Comparison of ENCODE assay signal across 8 cellular contexts in genomic region chr10:88271736-88272135, GRCh38.
DNase-seq lines count a peak whose midpoint lies in the region; ATAC-seq and TF ChIP-seq lines count a peak whose summit lies in the region.

No MANE protein-coding gene starts in this region.

- H3K36me3 ChIP-seq in IMR-90 (ENCODE audit: control insufficient read depth, insufficient read depth, low read length) (no peaks in the 10 kb centered on the region), brain microvascular endothelial cell (replicated peaks) (no peaks in the 10 kb centered on the region)

- peaks cover 15% of the 10 kb centered on the region for H3K4me1 ChIP-seq in IMR-90 (ENCODE audit: control insufficient read depth, insufficient read depth, low read length)

- intact Hi-C loops in IMR-90 (cut with micrococcal nuclease): loop anchor here (10.0 kb wide), 1 partner anchor 407 kb away; the partner anchor contains the start of genes KLLN and PTEN
- intact Hi-C loops in lower leg skin (cut with DNase I; ENCODE audit: low total_unique reads): no loop called here

- H4K20me1 ChIP-seq in IMR-90 (ENCODE audit: insufficient read depth, low read length): peaks cover 6% of the 10 kb centered on the region; the same call in 1 of the 2 replicates

- peak overlapping the region; percentile 74; the same call in 1 of the 3 replicates for H2BK15ac ChIP-seq in IMR-90 (ENCODE audit: low read depth, low read length)

- TF ChIP-seq POLR2A in IMR-90 (IDR thresholded peaks at IDR 0.05; ENCODE audit: low read depth, low read length): no peak
- TF ChIP-seq POLR2A in lower leg skin (IDR thresholded peaks at IDR 0.05): no peak

- peak overlapping the region; percentile 53 for H2BK20ac ChIP-seq in IMR-90 (ENCODE audit: low read depth, low read length)

- H3K4me3 ChIP-seq in IMR-90 (ENCODE audit: insufficient read depth, low read depth, low read length) (no peak overlapping the region), brain microvascular endothelial cell (ENCODE audit: low read depth, low read length) (no peak overlapping the region), lower leg skin (ENCODE audit: low read depth, poor library complexity, severe bottlenecking) (no peak overlapping the region)

- H3K14ac ChIP-seq in IMR-90 (replicated peaks; ENCODE audit: low read depth, low read length): peak overlapping the region; percentile 65; the same call in 1 of the 2 replicates

- BruUV-seq in IMR-90 (replicated peaks; lab: Mats Ljungman, UMichigan): no TSS peak

- peak overlapping the region in 1 of 2 experiments; percentile 52; a peak in 1 of 4 replicates for H4K8ac ChIP-seq in IMR-90 (ENCODE audit: low read depth in 2 of 2, low read length in 2 of 2)

- H2AK5ac ChIP-seq in IMR-90 (ENCODE audit: low read depth, low read length): peak overlapping the region; percentile 36; the same call in 1 of the 2 replicates

- H3K56ac ChIP-seq in IMR-90 (ENCODE audit: extremely low read depth, insufficient read depth, low read length): peak overlapping the region; percentile 19; the same call in 1 of the 2 replicates

- H3K23ac ChIP-seq in IMR-90 (ENCODE audit: low read depth, low read length): no peak overlapping the region

- no peak overlapping the region for H4K5ac ChIP-seq in IMR-90 (ENCODE audit: low read depth, low read length)

- H3K27ac ChIP-seq in IMR-90 (ENCODE audit: insufficient read depth, low read length): no peak overlapping the region
- peak overlapping the region; percentile 81 for H3K27ac ChIP-seq in brain microvascular endothelial cell

- H2BK5ac ChIP-seq in IMR-90 (ENCODE audit: low read depth, low read length, poor library complexity, severe bottlenecking): no peak overlapping the region

- POLR2A ChIA-PET in IMR-90 (lab: Charles Lee; ENCODE audit: unreplicated experiment): no interaction called here

- no peaks in the 10 kb centered on the region for H3K9me3 ChIP-seq in IMR-90 (ENCODE audit: control insufficient read depth, insufficient read depth, low read length)

- ATAC-seq in GM21447 (IDR thresholded peaks at IDR 0.05; ENCODE audit: unreplicated experiment): peak; percentile 16
- ATAC-seq in IMR-90 (ENCODE audit: low read depth): no peak

- H3K18ac ChIP-seq in IMR-90 (ENCODE audit: low read depth, low read length): no peak overlapping the region

- peaks cover 18% of the 10 kb centered on the region for H3K9me1 ChIP-seq in IMR-90 (ENCODE audit: insufficient read depth, low read length)

- no peak overlapping the region for H3K9ac ChIP-seq in IMR-90 (ENCODE audit: low read depth, low read length)

- WGBS in IMR-90 (ENCODE audit: extremely low coverage in 2 of 2, insufficient read length in 1 of 2), 2 experiments: no CpG with 5 or more reads among the region's 3 CpGs
- WGBS in lower leg skin, 2 donors: 74 to 86% methylated on average over 3 of the region's 3 CpGs

- peak overlapping the region; percentile 52 for H3K4ac ChIP-seq in IMR-90 (ENCODE audit: low read depth, low read length)

- no peak overlapping the region for H3K4me2 ChIP-seq in IMR-90 (ENCODE audit: low read depth, low read length)

- H2AK9ac ChIP-seq in IMR-90 (replicated peaks; ENCODE audit: low read depth, low read length, poor library complexity): no peak overlapping the region

- CTCF ChIA-PET in IMR-90 (lab: Yijun Ruan, JAX): no interaction called here

- peak overlapping the region; percentile 60 for H2BK120ac ChIP-seq in IMR-90 (ENCODE audit: low read depth, low read length)

- DNase-seq in Daoy (ENCODE audit: low read depth): peak; percentile 29
- DNase-seq in IMR-90: peak; percentile 43
- no peak for DNase-seq in brain microvascular endothelial cell
- peak; percentile 34 for DNase-seq in stimulated activated CD8-positive, alpha-beta memory T cell treated with anti-CD3 and anti-CD28 coated beads, Interleukin-4, amount 100 ng/mL, for 48 hours
- DNase-seq in lower leg skin (ENCODE audit: low spot score in 2 of 2): no peak
- no peak for DNase-seq in activated effector memory CD4-positive, alpha-beta T cell treated with Interleukin-2 at 50 U/mL for 16 hours
- DNase-seq in iPS-NIHi7 (ENCODE audit: extremely low spot score): no peak

- in situ Hi-C loops in IMR-90 (cut with MboI; ENCODE audit: low sequenced_read_pairs): no loop called here
- in situ Hi-C loops in brain microvascular endothelial cell (cut with HindIII; ENCODE audit: low pct_ligation_motif_present, low sequenced_read_pairs): no loop called here

- peak overlapping the region; percentile 23; the same call in 1 of the 2 replicates for H4K91ac ChIP-seq in IMR-90 (ENCODE audit: insufficient read depth, low read depth, low read length)

- H3K27me3 ChIP-seq in IMR-90 (ENCODE audit: control insufficient read depth, insufficient read depth, low read length) (no peaks in the 10 kb centered on the region), brain microvascular endothelial cell (replicated peaks) (no peaks in the 10 kb centered on the region)

- TF ChIP-seq CTCF in IMR-90 (conservative IDR thresholded peaks at IDR 0.05; ENCODE audit: low read depth, low read length) (no peak), brain microvascular endothelial cell (IDR thresholded peaks at IDR 0.05; ENCODE audit: low read depth, low read length, missing control alignments) (no peak), lower leg skin (IDR thresholded peaks at IDR 0.05) (no peak)

- H3K79me1 ChIP-seq in IMR-90 (ENCODE audit: low read depth in 1 of 2, low read length in 2 of 2): no peaks in the 10 kb centered on the region

- dilution Hi-C loops in IMR-90 (cut with HindIII; ENCODE audit: low sequenced_read_pairs, unreplicated experiment): no loop called here

- H2AFZ ChIP-seq in IMR-90 (replicated peaks; ENCODE audit: low read length, poor library complexity): peak overlapping the region; percentile 52

- no peak for TF ChIP-seq RAD21 in IMR-90 (IDR thresholded peaks at IDR 0.05; ENCODE audit: low read length)

TF ChIP-seq in IMR-90, 13 proteins besides CTCF, POLR2A, EP300 and RAD21:
- TF ChIP-seq MXI1 (IDR thresholded peaks at IDR 0.05; ENCODE audit: borderline replicate concordance, low read depth, low read length) (no peak), CEBPB (IDR thresholded peaks at IDR 0.05; ENCODE audit: low read depth, low read length) (peak; percentile 74), RCOR1 (IDR thresholded peaks at IDR 0.05; ENCODE audit: insufficient replicate concordance, low read length) (no peak), SMC3 (IDR thresholded peaks at IDR 0.05; ENCODE audit: low read depth, low read length) (no peak)

Comparison
In these comparisons a context has a peak if more than half of its experiments do, and no peak if none do; other contexts are left out.
1. DNase-seq: peak in Daoy (single experiment), IMR-90 (single experiment) and stimulated activated CD8-positive, alpha-beta memory T cell treated with anti-CD3 and anti-CD28 coated beads, Interleukin-4, amount 100 ng/mL, for 48 hours (single experiment); none in brain microvascular endothelial cell (single experiment), lower leg skin (0 of 2), activated effector memory CD4-positive, alpha-beta T cell treated with Interleukin-2 at 50 U/mL for 16 hours (single experiment) and iPS-NIHi7 (single experiment).